1 cellular context compared by ENCODE assay signal in genomic region chr9:131111854-131112311, GRCh38.
TF ChIP-seq lines count a peak whose summit lies in the region.

No MANE protein-coding gene starts in this region.

TF ChIP-seq in GM23338, 12 proteins besides CTCF, POLR2A, EP300 and RAD21 (continued from another document):
- TF ChIP-seq ZNF331 (CRISPR knock-in tag; IDR thresholded peaks at IDR 0.05; ENCODE audit: low read depth), result no peak
- no peak for TF ChIP-seq NANOG (IDR thresholded peaks at IDR 0.05; ENCODE audit: borderline replicate concordance)
- no peak for TF ChIP-seq STAT1 (IDR thresholded peaks at IDR 0.05; ENCODE audit: unreplicated experiment)
- no peak for TF ChIP-seq POLR2AphosphoS5 (IDR thresholded peaks at IDR 0.05; ENCODE audit: low read depth)
- TF ChIP-seq CREB1 (CRISPR knock-in tag; IDR thresholded peaks at IDR 0.05; ENCODE audit: low read depth), result no peak
- no peak for TF ChIP-seq REST (IDR thresholded peaks at IDR 0.05; ENCODE audit: unreplicated experiment)
- no peak for TF ChIP-seq EZH2phosphoT487 (IDR thresholded peaks at IDR 0.05; ENCODE audit: unreplicated experiment)
- no peak for TF ChIP-seq ZNF114 (CRISPR knock-in tag; IDR thresholded peaks at IDR 0.05)
- TF ChIP-seq JUNB (IDR thresholded peaks at IDR 0.05; ENCODE audit: unreplicated experiment), result no peak
